ENCODE assay signal across 8 cellular contexts in genomic region chr19:17107546-17108452, GRCh38. TPM values are rescaled to one million over a fixed set of nuclear protein-coding genes. Genes with fewer than 3 reads are reported as not detected.
DNase-seq lines count a peak whose midpoint lies in the region; ATAC-seq, FAIRE-seq and TF ChIP-seq lines count a peak whose summit lies in the region.

No MANE protein-coding gene starts in this region.

- H2AK5ac ChIP-seq in mesenchymal stem cell (ENCODE audit: low read length, severe bottlenecking): peak overlapping the region; percentile 76

- DNase-seq in GM19239 (ENCODE audit: insufficient read length, low spot score) (no peak), dermis microvascular lymphatic vessel endothelial cell (ENCODE audit: low read depth in 2 of 2) (peak; percentile 45 to 98), mesenchymal stem cell (peak; percentile 98), tibial artery (peak; percentile 96 to 99)
- no peak for DNase-seq in stimulated activated naive CD4-positive, alpha-beta T cell treated with Interleukin-2 at 50 U/mL for 16 hours (lab: John Stamatoyannopoulos, UW)
- DNase-seq in effector CD8-positive, alpha-beta T cell (lab: John Stamatoyannopoulos, UW): no peak

- peaks cover 27% of the 10 kb centered on the region for H4K20me1 ChIP-seq in OCI-LY3 (ENCODE audit: insufficient read depth, low read length)

- H2BK12ac ChIP-seq in mesenchymal stem cell (ENCODE audit: low read length in 2 of 2): peak overlapping the region; percentile 71 to 94

- intact Hi-C loops in tibial artery (cut with DNase I; ENCODE audit: low total_unique reads): no loop called here

- H3K4ac ChIP-seq in mesenchymal stem cell (ENCODE audit: low read depth in 1 of 2, low read length in 2 of 2): peak overlapping the region; percentile 67 to 75

- H3K36me3 ChIP-seq in OCI-LY3 (replicated peaks; ENCODE audit: low read depth, low read length) (peaks cover 38% of the 10 kb centered on the region), mesenchymal stem cell (ENCODE audit: control insufficient read depth in 1 of 2, insufficient read depth in 2 of 2, low read depth in 1 of 2, low read length in 2 of 2) (peaks cover 53 to 63% of the 10 kb centered on the region in 2 experiments), tibial artery (peaks cover 6 to 56% (median 32%) of the 10 kb centered on the region in 3 donors)

- H2BK15ac ChIP-seq in mesenchymal stem cell (ENCODE audit: low read depth, poor library complexity, severe bottlenecking): peak overlapping the region; percentile 73

- peak overlapping the region; percentile 26; the same call in 1 of the 2 replicates for H3K9ac ChIP-seq in OCI-LY3 (ENCODE audit: low read length)
- peak overlapping the region; percentile 78 for H3K9ac ChIP-seq in mesenchymal stem cell (ENCODE audit: low read length)

- no peak overlapping the region for H3K23ac ChIP-seq in mesenchymal stem cell (ENCODE audit: low read length in 2 of 2)

- H4K91ac ChIP-seq in mesenchymal stem cell (ENCODE audit: low read length): peak overlapping the region; percentile 92

- peak overlapping the region; percentile 21 for H3K4me2 ChIP-seq in OCI-LY3 (ENCODE audit: low read length)
- peak overlapping the region; percentile 34 for H3K4me2 ChIP-seq in mesenchymal stem cell (ENCODE audit: low read length, poor library complexity, severe bottlenecking)

- ATAC-seq in GM19467 (IDR thresholded peaks at IDR 0.05; ENCODE audit: unreplicated experiment): no peak

- FAIRE-seq in GM19239 (lab: Jason Lieb, UNC): peak; percentile 52

- H3K9me3 ChIP-seq in OCI-LY3 (ENCODE audit: insufficient read depth, low read length): peaks cover 4% of the 10 kb centered on the region; the same call in 1 of the 2 replicates
- no peaks in the 10 kb centered on the region for H3K9me3 ChIP-seq in mesenchymal stem cell (ENCODE audit: control insufficient read depth, low read length)
- H3K9me3 ChIP-seq in tibial artery: no peaks in the 10 kb centered on the region

- peak overlapping the region; percentile 0; the same call in 1 of the 2 replicates for H3K4me3 ChIP-seq in OCI-LY3 (ENCODE audit: low read length)
- H3K4me3 ChIP-seq in mesenchymal stem cell (ENCODE audit: insufficient read depth in 1 of 2, low read depth in 1 of 2, low read length in 2 of 2): peak overlapping the region in 1 of 2 experiments; percentile 58
- H3K4me3 ChIP-seq in tibial artery: peak overlapping the region; percentile 15 to 18

- H3K79me2 ChIP-seq in OCI-LY3 (ENCODE audit: low read length): peaks cover 81% of the 10 kb centered on the region

- peaks cover 80% of the 10 kb centered on the region for H3K4me1 ChIP-seq in OCI-LY3 (ENCODE audit: low read length)
- H3K4me1 ChIP-seq in mesenchymal stem cell (ENCODE audit: control insufficient read depth, insufficient read depth, low read depth, low read length): peaks cover 19% of the 10 kb centered on the region
- H3K4me1 ChIP-seq in tibial artery: peaks cover 0 to 64% (median 41%) of the 10 kb centered on the region in 4 donors

- peaks cover 46% of the 10 kb centered on the region for H3K79me1 ChIP-seq in mesenchymal stem cell (replicated peaks; ENCODE audit: low read length, poor library complexity, severe bottlenecking)

- no peak overlapping the region for H2AFZ ChIP-seq in OCI-LY3 (ENCODE audit: low read depth, low read length)
- no peak overlapping the region for H2AFZ ChIP-seq in mesenchymal stem cell (ENCODE audit: low read depth, low read length)

- H4K8ac ChIP-seq in mesenchymal stem cell (ENCODE audit: low read length): peak overlapping the region; percentile 83

- WGBS in mesenchymal stem cell: 19% methylated on average over 25 of the region's 27 CpGs

- H3K27me3 ChIP-seq in OCI-LY3 (ENCODE audit: low read depth, low read length) (no peaks in the 10 kb centered on the region), mesenchymal stem cell (ENCODE audit: control insufficient read depth in 1 of 2, insufficient read depth in 1 of 2, low read length in 2 of 2) (no peaks in the 10 kb centered on the region), tibial artery (no peaks in the 10 kb centered on the region)

- H3K14ac ChIP-seq in mesenchymal stem cell (ENCODE audit: low read length in 2 of 2): peak overlapping the region in 1 of 2 experiments; percentile 73

- H2BK120ac ChIP-seq in mesenchymal stem cell (ENCODE audit: low read depth, low read length): peak overlapping the region; percentile 1

- H3K18ac ChIP-seq in mesenchymal stem cell (ENCODE audit: low read depth in 1 of 2, low read length in 2 of 2): peak overlapping the region; percentile 75 to 89

- H3K27ac ChIP-seq in OCI-LY3 (ENCODE audit: low read length) (peak overlapping the region; percentile 52), mesenchymal stem cell (ENCODE audit: low read length, poor library complexity, severe bottlenecking) (peak overlapping the region; percentile 86), tibial artery (peak overlapping the region; percentile 80 to 88)

- no peak for TF ChIP-seq CTCF in OCI-LY3 (IDR thresholded peaks at IDR 0.05; ENCODE audit: low read depth, low read length)
- no peak for TF ChIP-seq CTCF in tibial artery (IDR thresholded peaks at IDR 0.05)

- peak overlapping the region; percentile 75 for H2BK5ac ChIP-seq in mesenchymal stem cell (ENCODE audit: low read depth, low read length, poor library complexity, severe bottlenecking)

RNA-seq across cellular contexts. Expression of gene MYO9B, which starts 32.2 kb away (rescaled TPM):
- 27.1 and 38.3 TPM in 2 replicates for total RNA-seq in dermis microvascular lymphatic vessel endothelial cell
- 49.4 TPM for polyA plus RNA-seq in mesenchymal stem cell (2013, experiment 1 of 2)
- polyA plus RNA-seq in mesenchymal stem cell (2013, experiment 2 of 2): 51.6 TPM

RNA-seq across cellular contexts. Expression of gene HAUS8, which starts 32.5 kb away (rescaled TPM):
- total RNA-seq in dermis microvascular lymphatic vessel endothelial cell: 2.8 and 4.4 TPM in 2 replicates
- 5.1 TPM for polyA plus RNA-seq in mesenchymal stem cell (2013, experiment 1 of 2)
- polyA plus RNA-seq in mesenchymal stem cell (2013, experiment 2 of 2): 6.6 TPM

Comparison
In these comparisons a context has a peak if more than half of its experiments do, and no peak if none do; other contexts are left out.
1. DNase-seq: peak in dermis microvascular lymphatic vessel endothelial cell (2 of 2), mesenchymal stem cell (single experiment) and tibial artery (2 of 2); none in GM19239 (single experiment), stimulated activated naive CD4-positive, alpha-beta T cell treated with Interleukin-2 at 50 U/mL for 16 hours (single experiment) and effector CD8-positive, alpha-beta T cell (single experiment).
2. Peak in every context shown above with its lines, with median percentiles within 50 percentile points of each other: H3K27ac ChIP-seq.